Comparison of ENCODE assay signal across 28 cellular contexts in the genomic region with DNA sequence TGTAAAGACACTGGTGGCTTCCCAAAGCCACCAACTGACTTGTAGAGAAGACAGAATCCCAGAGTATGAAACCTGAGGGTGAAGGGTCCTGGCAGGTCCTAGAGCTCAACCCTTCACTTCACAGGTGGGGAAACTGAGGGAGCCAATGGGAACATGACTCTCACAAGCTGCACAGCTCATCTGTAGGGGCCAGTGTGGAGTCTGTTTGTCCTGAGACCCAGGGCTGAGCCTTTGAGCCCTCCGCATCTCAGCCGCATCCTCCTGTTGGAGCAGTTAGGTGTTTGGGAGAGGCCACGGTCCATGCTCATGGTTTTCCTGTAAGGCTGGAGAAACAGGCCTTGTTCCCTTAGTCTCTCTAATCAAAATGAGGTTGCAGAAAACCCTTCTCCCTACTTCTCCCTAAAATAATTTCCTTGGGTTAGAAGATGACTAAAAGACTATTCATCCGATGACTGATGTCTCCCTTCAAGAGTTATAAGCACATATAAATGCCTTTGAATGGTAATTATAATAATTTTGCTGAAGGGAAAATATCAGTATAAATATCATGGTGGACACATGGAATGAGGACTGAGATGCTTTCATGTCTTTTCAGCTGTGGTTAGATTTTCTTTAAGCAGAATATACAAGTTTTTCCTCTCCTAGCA. TPM values are rescaled to one million over a fixed set of nuclear protein-coding genes. Genes with fewer than 3 reads are reported as not detected.
DNase-seq lines count a peak whose midpoint lies in the region; ATAC-seq and TF ChIP-seq lines count a peak whose summit lies in the region.
"Had no signal": no experiment of that assay in that cellular context is flagged by ENCODE, and none has a peak within 500 bp of the region (broad histone marks: within the 10 kb centered on the region; RNA-seq: fewer than 3 reads in every experiment).

No MANE protein-coding gene starts in this region.

- H3K27ac ChIP-seq in SK-N-SH (ENCODE audit: low read depth in 2 of 2, low read length in 1 of 2) = peak overlapping the region in 1 of 2 experiments; percentile 70; a peak in 2 of 4 replicates
- H3K27ac ChIP-seq in RWPE2 (ENCODE audit: poor library complexity, severe bottlenecking) = peak overlapping the region; percentile 59
- peak overlapping the region; percentile 14 for H3K27ac ChIP-seq in foreskin keratinocyte
- peak overlapping the region; percentile 11 for H3K27ac ChIP-seq in substantia nigra (ENCODE audit: low read depth, low read length, poor library complexity, severe bottlenecking)
- H3K27ac ChIP-seq: 22Rv1, pancreas, SK-N-MC, thoracic aorta, WERI-Rb-1 had no signal

- peaks cover 32% of the 10 kb centered on the region for H3F3A ChIP-seq in SK-N-SH (replicated peaks; ENCODE audit: insufficient read depth)

- H3K79me2 ChIP-seq in SK-N-SH (ENCODE audit: insufficient read depth) = peaks cover 76% of the 10 kb centered on the region

- no peak overlapping the region for H3K9ac ChIP-seq in SK-N-SH

- H3K9me3 ChIP-seq in SK-N-SH (no peaks in the 10 kb centered on the region), RWPE2 (ENCODE audit: severe bottlenecking) (no peaks in the 10 kb centered on the region)
- H3K9me3 ChIP-seq: pancreas, thoracic aorta had no signal

- H3K4me3 ChIP-seq in SK-N-SH (ENCODE audit: low read depth in 2 of 2, low read length in 1 of 2) (no peak overlapping the region), RWPE2 (ENCODE audit: severe bottlenecking) (no peak overlapping the region)
- H3K4me3 ChIP-seq: pancreas, SK-N-MC, thoracic aorta had no signal

- TF ChIP-seq RAD21 in SK-N-SH (IDR thresholded peaks at IDR 0.05; ENCODE audit: low read length) = no peak

- no peaks in the 10 kb centered on the region for H3K27me3 ChIP-seq in SK-N-SH (ENCODE audit: insufficient read depth)
- no peaks in the 10 kb centered on the region for H3K27me3 ChIP-seq in RWPE2 (ENCODE audit: insufficient read depth, poor library complexity, severe bottlenecking)
- H3K27me3 ChIP-seq in foreskin keratinocyte = no peaks in the 10 kb centered on the region
- H3K27me3 ChIP-seq: pancreas had no signal

- 87% methylated on average over 3 of the region's 4 CpGs for WGBS in SK-N-SH (ENCODE audit: low lambda C conversion rate)

- POLR2A ChIA-PET in SK-N-SH (lab: Yijun Ruan, JAX) = no interaction called here

- DNase-seq in SK-N-SH (no peak), RWPE2 (ENCODE audit: low spot score) (no peak), foreskin keratinocyte (peak in 1 of 2 donors; percentile 73), substantia nigra (lab: John Stamatoyannopoulos, UW) (no peak), epidermal melanocyte (ENCODE audit: insufficient read length, low spot score) (no peak), OCI-M1 (lab: John Stamatoyannopoulos, UW) (no peak)
- DNase-seq: activated CD4-positive, alpha-beta T cell treated with anti-CD3 and anti-CD28 coated beads, Interleukin-2, amount 10 ng/mL, durations not matched to agents 24 days and 14 days; anterior cingulate cortex; central memory CD4-positive, alpha-beta T cell; KG1; NCI-H2171; NCI-H526; pancreas; RPMI8226; stimulated activated CD4-positive, alpha-beta T cell treated with anti-CD3 and anti-CD28 coated beads, Interleukin-4, amount 100 ng/mL, for 24 hours; stimulated activated naive CD4-positive, alpha-beta T cell; WERI-Rb-1 had no signal

- peaks cover 24 to 45% of the 10 kb centered on the region in 2 experiments for H3K4me1 ChIP-seq in SK-N-SH (ENCODE audit: control insufficient read depth in 1 of 2, insufficient read depth in 2 of 2, low read depth in 1 of 2, low read length in 1 of 2)
- peaks cover 55% of the 10 kb centered on the region for H3K4me1 ChIP-seq in RWPE2 (ENCODE audit: insufficient read depth, poor library complexity, severe bottlenecking)
- H3K4me1 ChIP-seq in foreskin keratinocyte = peaks cover 47% of the 10 kb centered on the region

- H2AFZ ChIP-seq in SK-N-SH (ENCODE audit: low read depth) = no peak overlapping the region

- ATAC-seq in SK-N-SH treated with all-trans-retinoic acid at 6 μM for 48 hours (no peak), RWPE2 (ENCODE audit: low read depth) (peak; percentile 24; the same call in 1 of the 3 replicates), foreskin keratinocyte (peak; percentile 41), HG03565 (IDR thresholded peaks at IDR 0.05; ENCODE audit: unreplicated experiment) (no peak)
- ATAC-seq: left lobe of liver; natural killer cell treated with Interleukin-12 subunit alpha and Interleukin-12 subunit beta and Interleukin-15 and Interleukin-18, amount 100 ng/mL, for 72 hours; pancreas had no signal

- peaks cover 5% of the 10 kb centered on the region; the same call in 1 of the 2 replicates for H4K20me1 ChIP-seq in SK-N-SH (ENCODE audit: insufficient read depth)

- H3K9me2 ChIP-seq in SK-N-SH = no peaks in the 10 kb centered on the region

- TF ChIP-seq EP300 in SK-N-SH (IDR thresholded peaks at IDR 0.05; ENCODE audit: borderline replicate concordance in 1 of 2, low read depth in 1 of 2, low read length in 1 of 2) = no peak

- TF ChIP-seq CTCF in SK-N-SH (IDR thresholded peaks at IDR 0.05) = no peak
- TF ChIP-seq CTCF in RWPE2 (IDR thresholded peaks at IDR 0.05; ENCODE audit: poor library complexity, severe bottlenecking) = no peak
- TF ChIP-seq CTCF in foreskin keratinocyte (conservative IDR thresholded peaks at IDR 0.05) = no peak

- H3K36me3 ChIP-seq in SK-N-SH (replicated peaks in 1 of 2; ENCODE audit: control insufficient read depth in 1 of 2, insufficient read depth in 2 of 2, low read length in 1 of 2) = no peaks in the 10 kb centered on the region
- peaks cover 11% of the 10 kb centered on the region for H3K36me3 ChIP-seq in RWPE2 (ENCODE audit: low read depth)
- H3K36me3 ChIP-seq: pancreas, thoracic aorta, WERI-Rb-1 had no signal

- peak overlapping the region; percentile 39; the same call in 1 of the 2 replicates for H3K4me2 ChIP-seq in SK-N-SH

- CTCF ChIA-PET in SK-N-SH (lab: Yijun Ruan, JAX) = interaction anchor here (1.2 to 1.5 kb wide), 2 partner anchors 37 to 94 kb away, joined by 4 to 5 read pairs; no protein-coding TSS in a partner anchor

TF ChIP-seq in SK-N-SH, 30 proteins besides CTCF, POLR2A, EP300 and RAD21 (continues in another document):
- TF ChIP-seq RFX5 (IDR thresholded peaks at IDR 0.05; ENCODE audit: low read length) (no peak), NRF1 (IDR thresholded peaks at IDR 0.05; ENCODE audit: low read depth, low read length) (no peak), FOXJ3 (CRISPR knock-in tag; IDR thresholded peaks at IDR 0.05) (no peak), TEAD4 (IDR thresholded peaks at IDR 0.05; ENCODE audit: borderline replicate concordance, insufficient read depth) (no peak), RXRA (IDR thresholded peaks at IDR 0.05; ENCODE audit: borderline replicate concordance, low read depth) (no peak), MEF2A (IDR thresholded peaks at IDR 0.05; ENCODE audit: borderline replicate concordance, low read depth) (no peak), SMC3 (IDR thresholded peaks at IDR 0.05; ENCODE audit: low read depth, low read length) (no peak), RCOR1 (IDR thresholded peaks at IDR 0.05; ENCODE audit: low read length) (no peak), FOXM1 (IDR thresholded peaks at IDR 0.05; ENCODE audit: low read depth) (no peak), EZH2phosphoT487 (IDR thresholded peaks at IDR 0.05; ENCODE audit: borderline replicate concordance, low read depth) (no peak), SIN3A (IDR thresholded peaks at IDR 0.05; ENCODE audit: borderline replicate concordance, low read depth, low read length) (no peak), NFIC (IDR thresholded peaks at IDR 0.05; ENCODE audit: borderline replicate concordance) (no peak)
- TF ChIP-seq, protein P1, sequence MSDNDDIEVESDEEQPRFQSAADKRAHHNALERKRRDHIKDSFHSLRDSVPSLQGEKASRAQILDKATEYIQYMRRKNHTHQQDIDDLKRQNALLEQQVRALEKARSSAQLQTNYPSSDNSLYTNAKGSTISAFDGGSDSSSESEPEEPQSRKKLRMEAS (IDR thresholded peaks at IDR 0.05; ENCODE audit: low read depth) = no peak

TF ChIP-seq in SK-N-SH treated with all-trans-retinoic acid at 6 μM for 48 hours, 23 proteins besides CTCF, POLR2A, EP300 and RAD21:
- TF ChIP-seq ESRRG (CRISPR knock-in tag; IDR thresholded peaks at IDR 0.05) (no peak), ISL1 (CRISPR knock-in tag; IDR thresholded peaks at IDR 0.05) (no peak), SNAI2 (CRISPR knock-in tag; IDR thresholded peaks at IDR 0.05) (no peak), ZNF565 (CRISPR knock-in tag; conservative IDR thresholded peaks at IDR 0.05; ENCODE audit: low read depth) (no peak)

RNA-seq across cellular contexts. Expression of gene HTRA1, which starts 10.3 kb away (rescaled TPM):
- polyA plus RNA-seq in SK-N-SH (2012; rRNA removed) = 291 and 339 TPM in 2 replicates
- 289 and 306 TPM in 2 replicates for polyA plus RNA-seq in SK-N-SH (2012; cell fraction: cytosol; rRNA removed)
- 141 and 235 TPM in 2 replicates for polyA plus RNA-seq in SK-N-SH (2012; cell fraction: nucleus; rRNA removed)
- 375 and 388 TPM in 2 replicates for total RNA-seq in foreskin keratinocyte
- 396 and 403 TPM in 2 replicates for polyA plus RNA-seq in foreskin keratinocyte
- total RNA-seq: activated CD4-positive, alpha-beta T cell treated with anti-CD3 and anti-CD28 coated beads, Interleukin-2, amount 10 ng/mL, durations not matched to agents 24 days and 14 days; activated T-helper 1 cell treated with anti-CD3 and anti-CD28 coated beads, Interleukin-12 subunit alpha, Interleukin-12 subunit beta, Interleukin-2, Interleukin-4 antibody, amounts not matched to agents 30 ng/mL and 10 ng/mL and 1 ng/mL, durations not matched to agents 14 hours and 24 hours and 36 hours; natural killer cell treated with Interleukin-12 subunit alpha and Interleukin-12 subunit beta and Interleukin-15 and Interleukin-18, amount 100 ng/mL, for 72 hours had no signal

RNA-seq across cellular contexts. Expression of gene ARMS2, which starts 17.2 kb away (rescaled TPM):
- polyA plus RNA-seq in SK-N-SH (2012; rRNA removed) (not detected in 2 replicates), foreskin keratinocyte (not detected in 2 replicates)
- polyA plus RNA-seq in SK-N-SH (2012; cell fraction: cytosol; rRNA removed) = 0.04 TPM in 1 of 2 replicates, not detected in the other
- polyA plus RNA-seq in SK-N-SH (2012; cell fraction: nucleus; rRNA removed) = not detected in 2 replicates
- total RNA-seq in foreskin keratinocyte = not detected in 2 replicates
- total RNA-seq: activated CD4-positive, alpha-beta T cell treated with anti-CD3 and anti-CD28 coated beads, Interleukin-2, amount 10 ng/mL, durations not matched to agents 24 days and 14 days; activated T-helper 1 cell treated with anti-CD3 and anti-CD28 coated beads, Interleukin-12 subunit alpha, Interleukin-12 subunit beta, Interleukin-2, Interleukin-4 antibody, amounts not matched to agents 30 ng/mL and 10 ng/mL and 1 ng/mL, durations not matched to agents 14 hours and 24 hours and 36 hours; frontal cortex; left lobe of liver; mesothelial cell of epicardium; natural killer cell treated with Interleukin-12 subunit alpha and Interleukin-12 subunit beta and Interleukin-15 and Interleukin-18, amount 100 ng/mL, for 72 hours; pancreas; thoracic aorta had no signal
- polyA plus RNA-seq: esophagus, pancreas had no signal

Comparison
In these comparisons a context has a peak if more than half of its experiments do, and no peak if none do; other contexts are left out.
1. ATAC-seq: peak in RWPE2 (single experiment) and foreskin keratinocyte (single experiment); none in SK-N-SH treated with all-trans-retinoic acid at 6 μM for 48 hours (single experiment) and HG03565 (single experiment).